9 cellular contexts compared by ENCODE assay signal in genomic region chr19:35318679-35319448, GRCh38. TPM values are rescaled to one million over a fixed set of nuclear protein-coding genes. Genes with fewer than 3 reads are reported as not detected.
A peak's percentile ranks its signal among the peaks of the same experiment; 100 is the strongest.
DNase-seq lines count a peak whose midpoint lies in the region; ATAC-seq and TF ChIP-seq lines count a peak whose summit lies in the region.
"Had no signal": no experiment of that assay in that cellular context is flagged by ENCODE, and none has a peak within 500 bp of the region (broad histone marks: within the 10 kb centered on the region; RNA-seq: fewer than 3 reads in every experiment).

No MANE protein-coding gene starts in this region.

- H3K36me3 Mint-ChIP-seq in Calu3 (ENCODE audit: insufficient read depth, unreplicated experiment): peaks cover 14% of the 10 kb centered on the region
- H3K36me3 Mint-ChIP-seq in nephron progenitor cell (ENCODE audit: low read depth): no peaks in the 10 kb centered on the region

- H3K27ac Mint-ChIP-seq in Calu3 (ENCODE audit: unreplicated experiment): peak overlapping the region; percentile 97
- peak overlapping the region; percentile 91 for H3K27ac Mint-ChIP-seq in nephron progenitor cell

- H3K4me3 Mint-ChIP-seq in Calu3 (ENCODE audit: low read depth, unreplicated experiment) (peak overlapping the region; percentile 34), nephron progenitor cell (peak overlapping the region; percentile 38)

- DNase-seq in Calu3: peak; percentile 91
- peak; percentile 54 for DNase-seq in NOMO-1 treated with dmso at 0.1 percent for 144 hours (lab: John Stamatoyannopoulos, UW; ENCODE audit: unreplicated experiment)
- DNase-seq in epithelial cell of esophagus (ENCODE audit: low read depth): peak; percentile 69
- no peak for DNase-seq in nephron progenitor cell
- no peak for DNase-seq in NCI-H82 treated with DMSO at 0.1 percent for 48 hours (lab: John Stamatoyannopoulos, UW; ENCODE audit: unreplicated experiment)

- no peak overlapping the region for H3K4me3 ChIP-seq in epithelial cell of esophagus (ENCODE audit: low read length)

- BruUV-seq in Calu3 (replicated peaks; lab: Mats Ljungman, UMichigan): TSS peak; percentile 91

- H3K9me3 Mint-ChIP-seq in Calu3 (ENCODE audit: low read depth, unreplicated experiment) (peaks cover 2% of the 10 kb centered on the region), nephron progenitor cell (peaks cover 9% of the 10 kb centered on the region)

- CTCF ChIA-PET in Calu3 (lab: Charles Lee): interaction anchor here (0.7 to 1.2 kb wide), 3 partner anchors 9 to 176 kb away, joined by 4 to 5 read pairs (median 4); no protein-coding TSS in a partner anchor

- intact Hi-C loops in Calu3 (cut with micrococcal nuclease; ENCODE audit: unreplicated experiment): no loop called here

- TF ChIP-seq CTCF in Calu3 (IDR thresholded peaks at IDR 0.05; ENCODE audit: unreplicated experiment): no peak
- no peak for TF ChIP-seq CTCF in epithelial cell of esophagus (IDR thresholded peaks at IDR 0.05; ENCODE audit: insufficient read depth, low read depth, low read length, missing control alignments)
- no peak for TF ChIP-seq CTCF in nephron progenitor cell (IDR thresholded peaks at IDR 0.05)

- ATAC-seq in HG03460 (IDR thresholded peaks at IDR 0.05; ENCODE audit: unreplicated experiment): no peak
- no peak for ATAC-seq in GM18868 (IDR thresholded peaks at IDR 0.05; ENCODE audit: unreplicated experiment)
- no peak for ATAC-seq in HG03139 (IDR thresholded peaks at IDR 0.05; ENCODE audit: unreplicated experiment)
- ATAC-seq: left colon had no signal

- H3K27me3 Mint-ChIP-seq in Calu3 (ENCODE audit: unreplicated experiment) (no peaks in the 10 kb centered on the region), nephron progenitor cell (ENCODE audit: low read depth, poor library complexity) (no peaks in the 10 kb centered on the region)

- H3K4me1 Mint-ChIP-seq in Calu3 (ENCODE audit: low read depth, unreplicated experiment): peaks cover 25% of the 10 kb centered on the region
- peaks cover 67% of the 10 kb centered on the region for H3K4me1 Mint-ChIP-seq in nephron progenitor cell

RNA-seq across cellular contexts. Expression of gene CD22, which starts 10.1 kb away (rescaled TPM):
- total RNA-seq in Calu3 (2022): 5.9 and 7.6 TPM in 2 replicates

RNA-seq across cellular contexts. Expression of gene MAG, which starts 26.9 kb away (rescaled TPM):
- not detected in 2 replicates for total RNA-seq in Calu3 (2022)
- total RNA-seq: left colon had no signal

RNA-seq across cellular contexts. Expression of gene FFAR1, which starts 28.8 kb away (rescaled TPM):
- total RNA-seq in Calu3 (2022): not detected in 2 replicates

RNA-seq across cellular contexts. Expression of gene HAMP, which starts 36.5 kb away (rescaled TPM):
- total RNA-seq in Calu3 (2022): 0.45 TPM in 1 of 2 replicates, not detected in the other
- total RNA-seq: left colon had no signal

RNA-seq across cellular contexts. Expression of gene FFAR3, which starts 39.4 kb away (rescaled TPM):
- not detected in 2 replicates for total RNA-seq in Calu3 (2022)
- total RNA-seq: left colon had no signal

Comparison
In these comparisons a context has a peak if more than half of its experiments do, and no peak if none do; other contexts are left out.
1. DNase-seq: peak in Calu3 (single experiment), NOMO-1 treated with dmso at 0.1 percent for 144 hours (single experiment) and epithelial cell of esophagus (single experiment); none in nephron progenitor cell (single experiment) and NCI-H82 treated with DMSO at 0.1 percent for 48 hours (single experiment).